In the genomic region with DNA sequence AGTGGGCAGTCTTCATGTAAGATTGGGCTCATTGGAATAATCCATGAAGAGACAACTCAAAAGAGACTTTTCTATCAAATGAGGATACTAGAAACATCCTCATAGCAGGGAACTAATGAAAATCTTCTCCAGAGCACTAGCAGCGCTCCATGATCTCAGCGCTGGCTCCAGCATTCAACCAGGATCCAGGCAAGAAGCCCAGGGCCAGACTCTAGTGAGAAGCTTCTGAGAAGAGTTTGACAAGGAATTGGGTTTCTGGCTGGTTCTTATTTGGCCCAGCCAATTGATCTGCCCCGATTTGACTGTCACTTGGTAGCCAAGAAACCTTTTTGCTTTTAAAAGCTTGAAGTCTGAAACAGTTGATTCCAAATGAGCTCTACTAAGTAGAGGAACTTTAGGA, we compare ENCODE assay signal across 1 cellular context.
TF ChIP-seq lines count a peak whose summit lies in the region.

No MANE protein-coding gene starts in this region.

TF ChIP-seq in A549, 52 proteins besides CTCF, POLR2A, EP300 and RAD21 (continued from another document):
- TF ChIP-seq RNF2 (IDR thresholded peaks at IDR 0.05; ENCODE audit: borderline replicate concordance, low read depth) (no peak), CEBPB (IDR thresholded peaks at IDR 0.05) (no peak), RCOR1 (IDR thresholded peaks at IDR 0.05; ENCODE audit: low read depth, low read length) (no peak), ZSCAN20 (CRISPR knock-in tag; IDR thresholded peaks at IDR 0.05) (no peak)
- TF ChIP-seq, protein P1, sequence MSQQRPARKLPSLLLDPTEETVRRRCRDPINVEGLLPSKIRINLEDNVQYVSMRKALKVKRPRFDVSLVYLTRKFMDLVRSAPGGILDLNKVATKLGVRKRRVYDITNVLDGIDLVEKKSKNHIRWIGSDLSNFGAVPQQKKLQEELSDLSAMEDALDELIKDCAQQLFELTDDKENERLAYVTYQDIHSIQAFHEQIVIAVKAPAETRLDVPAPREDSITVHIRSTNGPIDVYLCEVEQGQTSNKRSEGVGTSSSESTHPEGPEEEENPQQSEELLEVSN (IDR thresholded peaks at IDR 0.05; ENCODE audit: borderline replicate concordance, low read depth) = no peak
- TF ChIP-seq, protein P2, sequence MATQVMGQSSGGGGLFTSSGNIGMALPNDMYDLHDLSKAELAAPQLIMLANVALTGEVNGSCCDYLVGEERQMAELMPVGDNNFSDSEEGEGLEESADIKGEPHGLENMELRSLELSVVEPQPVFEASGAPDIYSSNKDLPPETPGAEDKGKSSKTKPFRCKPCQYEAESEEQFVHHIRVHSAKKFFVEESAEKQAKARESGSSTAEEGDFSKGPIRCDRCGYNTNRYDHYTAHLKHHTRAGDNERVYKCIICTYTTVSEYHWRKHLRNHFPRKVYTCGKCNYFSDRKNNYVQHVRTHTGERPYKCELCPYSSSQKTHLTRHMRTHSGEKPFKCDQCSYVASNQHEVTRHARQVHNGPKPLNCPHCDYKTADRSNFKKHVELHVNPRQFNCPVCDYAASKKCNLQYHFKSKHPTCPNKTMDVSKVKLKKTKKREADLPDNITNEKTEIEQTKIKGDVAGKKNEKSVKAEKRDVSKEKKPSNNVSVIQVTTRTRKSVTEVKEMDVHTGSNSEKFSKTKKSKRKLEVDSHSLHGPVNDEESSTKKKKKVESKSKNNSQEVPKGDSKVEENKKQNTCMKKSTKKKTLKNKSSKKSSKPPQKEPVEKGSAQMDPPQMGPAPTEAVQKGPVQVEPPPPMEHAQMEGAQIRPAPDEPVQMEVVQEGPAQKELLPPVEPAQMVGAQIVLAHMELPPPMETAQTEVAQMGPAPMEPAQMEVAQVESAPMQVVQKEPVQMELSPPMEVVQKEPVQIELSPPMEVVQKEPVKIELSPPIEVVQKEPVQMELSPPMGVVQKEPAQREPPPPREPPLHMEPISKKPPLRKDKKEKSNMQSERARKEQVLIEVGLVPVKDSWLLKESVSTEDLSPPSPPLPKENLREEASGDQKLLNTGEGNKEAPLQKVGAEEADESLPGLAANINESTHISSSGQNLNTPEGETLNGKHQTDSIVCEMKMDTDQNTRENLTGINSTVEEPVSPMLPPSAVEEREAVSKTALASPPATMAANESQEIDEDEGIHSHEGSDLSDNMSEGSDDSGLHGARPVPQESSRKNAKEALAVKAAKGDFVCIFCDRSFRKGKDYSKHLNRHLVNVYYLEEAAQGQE (IDR thresholded peaks at IDR 0.05) = no peak
- TF ChIP-seq, protein P3, sequence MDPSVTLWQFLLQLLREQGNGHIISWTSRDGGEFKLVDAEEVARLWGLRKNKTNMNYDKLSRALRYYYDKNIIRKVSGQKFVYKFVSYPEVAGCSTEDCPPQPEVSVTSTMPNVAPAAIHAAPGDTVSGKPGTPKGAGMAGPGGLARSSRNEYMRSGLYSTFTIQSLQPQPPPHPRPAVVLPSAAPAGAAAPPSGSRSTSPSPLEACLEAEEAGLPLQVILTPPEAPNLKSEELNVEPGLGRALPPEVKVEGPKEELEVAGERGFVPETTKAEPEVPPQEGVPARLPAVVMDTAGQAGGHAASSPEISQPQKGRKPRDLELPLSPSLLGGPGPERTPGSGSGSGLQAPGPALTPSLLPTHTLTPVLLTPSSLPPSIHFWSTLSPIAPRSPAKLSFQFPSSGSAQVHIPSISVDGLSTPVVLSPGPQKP (IDR thresholded peaks at IDR 0.05; ENCODE audit: low read depth, low read length) = no peak
TF ChIP-seq in A549: peak in this region for 0.
